In the genomic region with DNA sequence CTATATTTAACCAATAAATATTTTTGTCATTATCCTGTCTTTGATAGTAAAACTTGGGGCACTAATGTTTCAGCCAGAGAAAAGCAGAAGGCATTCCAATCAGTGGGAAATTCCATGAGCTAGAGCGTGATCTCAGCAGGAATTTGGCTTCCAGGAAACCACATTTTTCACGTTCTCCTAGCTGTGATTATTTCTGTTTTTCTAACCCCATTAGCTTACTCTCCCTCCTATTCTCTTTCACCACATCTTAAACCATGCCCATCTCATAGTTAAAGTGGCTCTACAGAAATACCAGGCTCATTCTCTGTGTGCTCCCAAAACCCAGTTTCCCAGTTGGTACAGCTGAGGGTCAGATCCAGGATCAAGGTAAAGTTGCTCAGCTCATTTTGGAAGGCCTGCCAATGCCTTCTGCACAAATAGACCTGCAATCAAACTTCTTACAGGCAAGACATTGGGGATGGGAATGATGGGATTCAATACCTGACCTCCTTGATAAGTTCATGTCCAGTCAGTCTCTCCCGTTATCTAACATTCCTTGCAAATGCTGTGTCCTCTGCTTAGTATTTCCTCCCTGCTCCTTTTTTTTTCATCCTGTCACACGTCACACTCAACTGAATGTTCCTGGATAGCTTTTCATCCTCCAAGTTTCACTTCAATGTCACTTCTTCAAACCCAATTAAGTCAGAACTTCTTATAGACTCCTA, we compare ENCODE assay signal across 15 cellular contexts. TPM values are rescaled to one million over a fixed set of nuclear protein-coding genes. Genes with fewer than 3 reads are reported as not detected.
DNase-seq lines count a peak whose midpoint lies in the region; TF ChIP-seq lines count a peak whose summit lies in the region.
"Had no signal": no experiment of that assay in that cellular context is flagged by ENCODE, and none has a peak within 500 bp of the region (broad histone marks: within the 10 kb centered on the region; RNA-seq: fewer than 3 reads in every experiment).

No MANE protein-coding gene starts in this region.

- peaks cover 6% of the 10 kb centered on the region for H3K4me1 Mint-ChIP-seq in endodermal cell
- no peaks in the 10 kb centered on the region for H3K4me1 Mint-ChIP-seq in MCF 10A (ENCODE audit: insufficient read depth, unreplicated experiment)
- H3K4me1 Mint-ChIP-seq in activated naive CD4-positive, alpha-beta T cell treated with anti-CD3 and anti-CD28 coated beads for 36 hours (ENCODE audit: low read depth) = no peaks in the 10 kb centered on the region

- H3K27ac Mint-ChIP-seq in endodermal cell = peak overlapping the region; percentile 76
- H3K27ac Mint-ChIP-seq in MCF 10A (ENCODE audit: low read depth, unreplicated experiment) = no peak overlapping the region
- no peak overlapping the region for H3K27ac Mint-ChIP-seq in activated naive CD4-positive, alpha-beta T cell treated with anti-CD3 and anti-CD28 coated beads for 36 hours
- H3K27ac Mint-ChIP-seq: activated CD8-positive, alpha-beta T cell treated with anti-CD3 and anti-CD28 coated beads, Interleukin-2, amount 10 ng/mL, durations not matched to agents 7 days and 5 days; activated naive CD4-positive, alpha-beta T cell treated with anti-CD3 and anti-CD28 coated beads, Interleukin-2, amount 50 U/mL, for 72 hours; T-helper 1 cell treated with Interleukin-12 subunit alpha and Interleukin-12 subunit beta and Interleukin-4 antibody, amounts not matched to agents 30 μg/mL and 1 μg/mL, for 36 hours had no signal

- intact Hi-C loops in MCF 10A (cut with micrococcal nuclease) = no loop called here
- intact Hi-C loops in activated naive CD4-positive, alpha-beta T cell treated with anti-CD3 and anti-CD28 coated beads for 36 hours (cut with micrococcal nuclease) = no loop called here

- H3K9me3 Mint-ChIP-seq in endodermal cell (no peaks in the 10 kb centered on the region), MCF 10A (ENCODE audit: unreplicated experiment) (no peaks in the 10 kb centered on the region)
- H3K9me3 Mint-ChIP-seq in activated naive CD4-positive, alpha-beta T cell treated with anti-CD3 and anti-CD28 coated beads for 36 hours = no peaks in the 10 kb centered on the region
- H3K9me3 Mint-ChIP-seq: activated naive CD4-positive, alpha-beta T cell treated with anti-CD3 and anti-CD28 coated beads, Interleukin-2, amount 50 U/mL, for 72 hours; T-helper 1 cell treated with Interleukin-12 subunit alpha and Interleukin-12 subunit beta and Interleukin-4 antibody, amounts not matched to agents 30 μg/mL and 1 μg/mL, for 36 hours had no signal

- POLR2A ChIA-PET in MCF 10A (lab: Yijun Ruan, JAX) = interaction anchor here (0.6 kb wide), 1 partner anchor 413 kb away, joined by 4 read pairs; no protein-coding TSS in a partner anchor

- TF ChIP-seq CTCF in endodermal cell (conservative IDR thresholded peaks at IDR 0.05) (no peak), MCF 10A (IDR thresholded peaks at IDR 0.05; ENCODE audit: unreplicated experiment) (no peak)

- H3K27me3 ChIP-seq in endodermal cell (ENCODE audit: control insufficient read depth, insufficient read depth, low read length, poor library complexity, severe bottlenecking) = no peaks in the 10 kb centered on the region
- H3K27me3 ChIP-seq: upper lobe of right lung had no signal

- H3K4me1 ChIP-seq in endodermal cell (ENCODE audit: control insufficient read depth, insufficient read depth, low read length) = peaks cover 5% of the 10 kb centered on the region
- H3K4me1 ChIP-seq: psoas muscle had no signal

- WGBS in endodermal cell (ENCODE audit: insufficient coverage in 1 of 2, insufficient read length in 1 of 2), 2 experiments = 72 to 73% methylated on average over 4 of the region's 4 CpGs

- H3K27ac ChIP-seq in endodermal cell (ENCODE audit: low read depth, low read length) = no peak overlapping the region
- H3K27ac ChIP-seq: psoas muscle, upper lobe of right lung had no signal

- H3K36me3 Mint-ChIP-seq in endodermal cell (ENCODE audit: low read depth) (no peaks in the 10 kb centered on the region), MCF 10A (ENCODE audit: insufficient read depth, unreplicated experiment) (no peaks in the 10 kb centered on the region)
- no peaks in the 10 kb centered on the region for H3K36me3 Mint-ChIP-seq in activated naive CD4-positive, alpha-beta T cell treated with anti-CD3 and anti-CD28 coated beads for 36 hours (ENCODE audit: low read depth)
- H3K36me3 Mint-ChIP-seq: activated naive CD4-positive, alpha-beta T cell treated with anti-CD3 and anti-CD28 coated beads, Interleukin-2, amount 50 U/mL, for 72 hours had no signal

- no peak overlapping the region for H3K9ac ChIP-seq in endodermal cell (ENCODE audit: extremely low read depth, low read length, poor library complexity, severe bottlenecking)

- CTCF ChIA-PET in MCF 10A (lab: Yijun Ruan, JAX) = interaction anchor here (0.7 to 1.0 kb wide), 2 partner anchors 209 to 211 kb away, joined by 3 to 4 read pairs; no protein-coding TSS in a partner anchor
- CTCF ChIA-PET in activated naive CD4-positive, alpha-beta T cell treated with anti-CD3 and anti-CD28 coated beads for 36 hours (lab: Charles Lee) = interaction anchor here (0.5 to 0.9 kb wide), 3 partner anchors 50 to 229 kb away, joined by 3 read pairs; no protein-coding TSS in a partner anchor

- no TSS peak for BruUV-seq in MCF 10A (replicated peaks; lab: Mats Ljungman, UMichigan)

- H3K4me3 Mint-ChIP-seq in endodermal cell (no peak overlapping the region), MCF 10A (ENCODE audit: unreplicated experiment) (no peak overlapping the region)
- no peak overlapping the region for H3K4me3 Mint-ChIP-seq in activated naive CD4-positive, alpha-beta T cell treated with anti-CD3 and anti-CD28 coated beads for 36 hours
- H3K4me3 Mint-ChIP-seq: activated CD8-positive, alpha-beta T cell treated with anti-CD3 and anti-CD28 coated beads, Interleukin-2, amount 10 ng/mL, durations not matched to agents 7 days and 5 days; T-helper 1 cell treated with Interleukin-12 subunit alpha and Interleukin-12 subunit beta and Interleukin-4 antibody, amounts not matched to agents 30 μg/mL and 1 μg/mL, for 36 hours had no signal

- no peaks in the 10 kb centered on the region for H3K9me3 ChIP-seq in endodermal cell (ENCODE audit: control insufficient read depth, low read length)
- H3K9me3 ChIP-seq: psoas muscle, upper lobe of right lung had no signal

- H3K27me3 Mint-ChIP-seq in endodermal cell (ENCODE audit: insufficient read depth) = no peaks in the 10 kb centered on the region
- peaks cover 20% of the 10 kb centered on the region for H3K27me3 Mint-ChIP-seq in MCF 10A (ENCODE audit: insufficient read depth, unreplicated experiment)
- peaks cover 33% of the 10 kb centered on the region for H3K27me3 Mint-ChIP-seq in activated naive CD4-positive, alpha-beta T cell treated with anti-CD3 and anti-CD28 coated beads for 36 hours (ENCODE audit: low read depth)

- peak; percentile 65 for DNase-seq in A172 (ENCODE audit: low spot score)
- DNase-seq in HT1080 (ENCODE audit: low read depth) = peak; percentile 32
- DNase-seq in endodermal cell = peak; percentile 55
- peak; percentile 90 for DNase-seq in kidney glomerular epithelial cell (lab: John Stamatoyannopoulos, UW)
- DNase-seq in CD1c-positive myeloid dendritic cell (ENCODE audit: extremely low spot score) = no peak
- no peak for DNase-seq in HUDEP-2 (lab: John Stamatoyannopoulos, UW; ENCODE audit: unreplicated experiment in 76 of 76)
- no peak for DNase-seq in MCF 10A (ENCODE audit: unreplicated experiment)
- no peak for DNase-seq in activated naive CD4-positive, alpha-beta T cell treated with anti-CD3 and anti-CD28 coated beads for 36 hours
- DNase-seq: activated CD8-positive, alpha-beta T cell treated with anti-CD3 and anti-CD28 coated beads, Interleukin-2, amount 10 ng/mL, durations not matched to agents 7 days and 5 days; NCI-H1417; NK-92 treated with Interleukin-12 subunit alpha and Interleukin-12 subunit beta, amount 100 ng/mL, for 24 hours; psoas muscle; upper lobe of right lung had no signal

- no peaks in the 10 kb centered on the region for H3K36me3 ChIP-seq in endodermal cell (ENCODE audit: control insufficient read depth, insufficient read depth, low read length)
- H3K36me3 ChIP-seq: upper lobe of right lung had no signal

- H3K4me3 ChIP-seq in endodermal cell (ENCODE audit: low read length) = no peak overlapping the region
- H3K4me3 ChIP-seq: psoas muscle, upper lobe of right lung had no signal

RNA-seq across cellular contexts. Expression of a gene that starts 33.1 kb away (rescaled TPM):
- 122 and 133 TPM in 2 replicates for total RNA-seq in A172 (2014; rRNA removed; shearing (Covaris generic))
- 75.5 and 91.1 TPM in 2 replicates for total RNA-seq in HT1080 (2014; rRNA removed; shearing (Covaris generic))
- 178 and 217 TPM in 2 replicates for polyA plus RNA-seq in HT1080 (2015; cell fraction: cytosol; rRNA removed)
- polyA plus RNA-seq in HT1080 (2015; cell fraction: nucleus; rRNA removed) = 213 and 231 TPM in 2 replicates
- total RNA-seq in endodermal cell (10 to 100 TPM; 47.7 to 59.4 TPM), MCF 10A (2022) (53.7 and 71.4 TPM in 2 replicates)
- 70.9 TPM for polyA plus RNA-seq in endodermal cell (2013, experiment 1 of 2)
- 74.4 TPM for polyA plus RNA-seq in endodermal cell (2013, experiment 2 of 2)
- total RNA-seq in activated naive CD4-positive, alpha-beta T cell treated with anti-CD3 and anti-CD28 coated beads for 36 hours = 10 to 100 TPM; 68.9 to 76.0 TPM

Comparison
In these comparisons a context has a peak if more than half of its experiments do, and no peak if none do; other contexts are left out.
1. DNase-seq: peak in A172 (single experiment), HT1080 (single experiment), endodermal cell (single experiment) and kidney glomerular epithelial cell (single experiment); none in CD1c-positive myeloid dendritic cell (single experiment), HUDEP-2 (0 of 76), MCF 10A (single experiment) and activated naive CD4-positive, alpha-beta T cell treated with anti-CD3 and anti-CD28 coated beads for 36 hours (single experiment).